In the genomic region with DNA sequence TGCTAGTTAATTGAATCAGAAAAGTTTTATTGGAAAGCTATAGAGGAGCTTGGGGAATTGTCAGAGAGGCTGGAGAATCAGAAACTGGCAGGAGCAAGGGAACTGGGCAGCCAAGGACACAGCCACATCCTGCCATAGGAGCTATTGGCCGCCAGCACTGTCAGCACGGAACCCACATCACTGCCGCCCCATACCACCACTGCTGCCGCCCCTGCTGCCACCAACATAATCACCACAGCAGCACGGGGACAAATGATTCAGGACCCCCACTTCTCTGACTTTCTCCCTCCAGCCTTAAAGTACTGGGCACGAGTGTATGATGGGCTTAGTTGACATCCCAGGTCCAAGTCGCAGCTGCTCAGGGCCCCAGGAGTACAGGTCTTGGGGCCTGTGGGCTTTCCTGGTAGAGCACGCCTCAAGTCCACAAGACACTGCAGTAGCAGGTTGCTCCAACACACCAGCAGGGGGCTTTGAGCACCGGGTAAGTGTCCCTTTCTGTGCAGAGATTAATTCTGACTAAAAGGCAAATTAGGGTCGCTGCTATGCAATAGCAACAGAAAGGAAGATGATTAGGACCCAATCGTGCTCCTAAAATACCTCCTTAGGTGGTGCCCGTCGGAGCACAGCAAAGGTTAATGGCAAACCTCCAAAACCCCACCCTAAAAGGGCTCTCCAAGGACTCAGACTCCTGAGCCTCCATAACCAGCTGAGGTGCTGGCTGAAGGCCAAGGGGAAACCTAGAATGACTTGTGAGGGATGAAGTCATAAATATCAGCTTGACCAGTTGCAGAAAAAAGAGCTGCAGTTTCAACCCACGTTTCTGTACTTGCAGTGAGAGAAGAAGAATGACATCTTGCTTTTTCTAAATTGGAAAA, we compare ENCODE assay signal across 9 cellular contexts. TPM values are rescaled to one million over a fixed set of nuclear protein-coding genes. Genes with fewer than 3 reads are reported as not detected.
DNase-seq lines count a peak whose midpoint lies in the region; ATAC-seq, FAIRE-seq and TF ChIP-seq lines count a peak whose summit lies in the region.
"Had no signal": no experiment of that assay in that cellular context is flagged by ENCODE, and none has a peak within 500 bp of the region (broad histone marks: within the 10 kb centered on the region; RNA-seq: fewer than 3 reads in every experiment).

No MANE protein-coding gene starts in this region.

- peaks cover 7% of the 10 kb centered on the region; the same call in 1 of the 2 replicates for H3K36me3 ChIP-seq in SJSA1
- H3K36me3 ChIP-seq in H1 (ENCODE audit: control insufficient read depth in 2 of 4, insufficient read depth in 4 of 4, low read length in 3 of 4) = peaks cover 0 to 22% (median 8%) of the 10 kb centered on the region in 4 experiments; a peak in 7 of 8 replicates

- no peaks in the 10 kb centered on the region; a peak in 1 of 4 replicates for H3K79me2 ChIP-seq in H1 (ENCODE audit: control insufficient read depth in 1 of 2, insufficient read depth in 2 of 2, low read length in 2 of 2)

- H4K91ac ChIP-seq in H1 (replicated peaks; ENCODE audit: insufficient read length, low read length) = no peak overlapping the region

- H3K27me3 Mint-ChIP-seq in activated CD4-positive, alpha-beta T cell treated with anti-CD3 and anti-CD28 coated beads for 36 hours = no peaks in the 10 kb centered on the region
- H3K27me3 Mint-ChIP-seq: central memory CD8-positive, alpha-beta T cell had no signal

- H3K27ac ChIP-seq in SJSA1 (no peak overlapping the region), H1 (ENCODE audit: low read depth, low read length) (no peak overlapping the region)

- H2AK5ac ChIP-seq in H1 (ENCODE audit: low read depth, low read length) = no peak overlapping the region

- no peak overlapping the region for H3K4ac ChIP-seq in H1 (replicated peaks; ENCODE audit: insufficient read length, low read depth, low read length)

- H3K4me1 ChIP-seq in SJSA1 (replicated peaks) (no peaks in the 10 kb centered on the region), H1 (replicated peaks in 1 of 4; ENCODE audit: control insufficient read depth in 3 of 4, insufficient read depth in 4 of 4, low read length in 3 of 4) (peaks cover 0 to 11% (median 3%) of the 10 kb centered on the region in 4 experiments; a peak in 5 of 7 replicates)

- H2AFZ ChIP-seq in H1 (ENCODE audit: low read length) = no peak overlapping the region

- peak; percentile 74 for ATAC-seq in activated CD4-positive, alpha-beta T cell treated with anti-CD3 and anti-CD28 coated beads for 36 hours
- peak; percentile 84 for ATAC-seq in GM21723 (IDR thresholded peaks at IDR 0.05; ENCODE audit: unreplicated experiment)

- H3K9me3 Mint-ChIP-seq in activated CD4-positive, alpha-beta T cell treated with anti-CD3 and anti-CD28 coated beads for 36 hours (ENCODE audit: low read depth) = no peaks in the 10 kb centered on the region
- H3K9me3 Mint-ChIP-seq: central memory CD8-positive, alpha-beta T cell had no signal

- H2BK20ac ChIP-seq in H1 (ENCODE audit: low read length) = no peak overlapping the region

- FAIRE-seq in H1 (lab: Jason Lieb, UNC) = no peak

- no peak overlapping the region for H3K18ac ChIP-seq in H1 (ENCODE audit: extremely low read depth, low read length)

- H3K23ac ChIP-seq in H1 (ENCODE audit: insufficient read length) = no peak overlapping the region

- CTCF ChIA-PET in activated CD4-positive, alpha-beta T cell treated with anti-CD3 and anti-CD28 coated beads for 36 hours (lab: Charles Lee) = interaction anchor here (0.6 to 1.5 kb wide), 3 partner anchors 19 to 127 kb away, joined by 3 read pairs; no protein-coding TSS in a partner anchor
- CTCF ChIA-PET in H1 (lab: Charles Lee; ENCODE audit: partially characterized antibody) = interaction anchor here (0.7 to 2.4 kb wide), 20 partner anchors 9 to 331 kb away, joined by 3 to 7 read pairs (median 4); no protein-coding TSS in a partner anchor

- H3K27ac Mint-ChIP-seq in activated CD4-positive, alpha-beta T cell treated with anti-CD3 and anti-CD28 coated beads for 36 hours = no peak overlapping the region

- H2BK120ac ChIP-seq in H1 (replicated peaks; ENCODE audit: low read depth, low read length) = no peak overlapping the region

- H3K9ac ChIP-seq in H1 (replicated peaks in 1 of 4; ENCODE audit: extremely low read depth in 1 of 4, low read depth in 3 of 4, low read length in 3 of 4) = no peak overlapping the region

- H3K4me3 Mint-ChIP-seq in activated CD4-positive, alpha-beta T cell treated with anti-CD3 and anti-CD28 coated beads for 36 hours = no peak overlapping the region
- H3K4me3 Mint-ChIP-seq: central memory CD8-positive, alpha-beta T cell had no signal

- TF ChIP-seq EP300 in Ishikawa (IDR thresholded peaks at IDR 0.05; ENCODE audit: borderline replicate concordance) = no peak
- no peak for TF ChIP-seq EP300 in H1 (IDR thresholded peaks at IDR 0.05; ENCODE audit: borderline replicate concordance in 1 of 2, low read depth in 2 of 2, low read length in 2 of 2)

- no peak overlapping the region for H3K14ac ChIP-seq in H1 (ENCODE audit: insufficient read length)

- H3K36me3 Mint-ChIP-seq in activated CD4-positive, alpha-beta T cell treated with anti-CD3 and anti-CD28 coated beads for 36 hours (ENCODE audit: low read depth) = peaks cover 18% of the 10 kb centered on the region

- intact Hi-C loops in activated CD4-positive, alpha-beta T cell treated with anti-CD3 and anti-CD28 coated beads for 36 hours (cut with DNase I, micrococcal nuclease) = loop anchor here in 1 of 2 experiments (5.0 kb wide), 1 partner anchor 64 kb away; no protein-coding TSS in a partner anchor

- no peaks in the 10 kb centered on the region for H3K79me1 ChIP-seq in H1 (ENCODE audit: low read depth, low read length)

- H3K4me1 Mint-ChIP-seq in activated CD4-positive, alpha-beta T cell treated with anti-CD3 and anti-CD28 coated beads for 36 hours = peaks cover 19% of the 10 kb centered on the region

- no peak overlapping the region for H2BK15ac ChIP-seq in H1 (ENCODE audit: low read length)

- peak; percentile 46 for DNase-seq in activated CD4-positive, alpha-beta T cell treated with anti-CD3 and anti-CD28 coated beads for 36 hours
- DNase-seq in activated CD4-positive, alpha-beta T cell treated with anti-CD3 and anti-CD28 coated beads for 1 hour = no peak
- DNase-seq in SJSA1 (ENCODE audit: low read depth in 1 of 2, low spot score in 2 of 2) (peak; percentile 43 to 52), H1 (ENCODE audit: low read depth in 1 of 2, low spot score in 2 of 2) (no peak), mucosa of gallbladder (ENCODE audit: low spot score) (peak; percentile 52), T1000 (lab: John Stamatoyannopoulos, UW) (no peak)

- peaks cover 1% of the 10 kb centered on the region; the same call in 1 of the 2 replicates for H3K23me2 ChIP-seq in H1 (ENCODE audit: low read depth, low read length)

- H3K27me3 ChIP-seq in SJSA1 (replicated peaks) = no peaks in the 10 kb centered on the region
- H3K27me3 ChIP-seq in H1 (replicated peaks in 1 of 4; ENCODE audit: control insufficient read depth in 3 of 4, extremely low read depth in 1 of 4, insufficient read depth in 3 of 4, low read length in 3 of 4) = no peaks in the 10 kb centered on the region

- H2BK12ac ChIP-seq in H1 (ENCODE audit: low read depth, low read length) = no peak overlapping the region

- H3K56ac ChIP-seq in H1 (replicated peaks; ENCODE audit: insufficient read length, low read depth, low read length) = no peak overlapping the region

- H3K4me3 ChIP-seq in SJSA1 (no peak overlapping the region), H1 (ENCODE audit: extremely low read depth in 1 of 4, insufficient read depth in 2 of 4, low read depth in 3 of 4, low read length in 4 of 4) (no peak overlapping the region)

- H4K20me1 ChIP-seq in H1 (replicated peaks in 1 of 2; ENCODE audit: control insufficient read depth in 1 of 2, insufficient read depth in 2 of 2, low read length in 2 of 2) = peaks cover 0 to 2% of the 10 kb centered on the region in 2 experiments

- TF ChIP-seq CTCF in H1 (IDR thresholded peaks at IDR 0.05; ENCODE audit: control extremely low read depth in 1 of 3, insufficient read depth in 1 of 3, low read depth in 1 of 3, low read length in 3 of 3) = peak; percentile 41 to 47 (median 45)

- no peak for TF ChIP-seq POLR2A in H1 (IDR thresholded peaks at IDR 0.05; ENCODE audit: control extremely low read depth in 1 of 2, low read depth in 2 of 2, low read length in 2 of 2)

- TF ChIP-seq RAD21 in Ishikawa (IDR thresholded peaks at IDR 0.05; ENCODE audit: low read depth) = peak; percentile 6; the same call in 1 of the 2 replicates
- peak; percentile 18 to 53; a peak in 2 of 4 replicates for TF ChIP-seq RAD21 in H1 (IDR thresholded peaks at IDR 0.05 in 1 of 2, conservative IDR thresholded peaks at IDR 0.05 in 1 of 2; ENCODE audit: low read depth in 2 of 2, low read length in 2 of 2)

- H3K4me2 ChIP-seq in H1 (ENCODE audit: insufficient read depth in 1 of 2, low read depth in 2 of 2, low read length in 2 of 2) = no peak overlapping the region

- POLR2A ChIA-PET in activated CD4-positive, alpha-beta T cell treated with anti-CD3 and anti-CD28 coated beads for 36 hours (lab: Charles Lee) = no interaction called here
- POLR2A ChIA-PET in H1 (lab: Charles Lee; ENCODE audit: partially characterized antibody) = interaction anchor here (1.0 to 2.5 kb wide), 3 partner anchors 8 to 23 kb away, joined by 3 to 6 read pairs (median 5); no protein-coding TSS in a partner anchor

- no peak overlapping the region for H4K8ac ChIP-seq in H1 (ENCODE audit: extremely low read depth, insufficient read depth, low read length)

- H2BK5ac ChIP-seq in H1 (ENCODE audit: low read depth, low read length) = no peak overlapping the region

- no peak overlapping the region for H4K5ac ChIP-seq in H1 (ENCODE audit: insufficient read length, low read depth, low read length)

- H3K9me3 ChIP-seq in SJSA1 (replicated peaks) (no peaks in the 10 kb centered on the region), H1 (ENCODE audit: insufficient read depth in 2 of 2, low read depth in 1 of 2, low read length in 1 of 2) (no peaks in the 10 kb centered on the region)

- WGBS in H1 (ENCODE audit: extremely low coverage in 1 of 2, insufficient coverage in 1 of 2, insufficient read length in 1 of 2, insufficient replicate concordance in 2 of 2, low coverage in 1 of 2, low lambda C conversion rate in 2 of 2, missing lambda C conversion rate in 1 of 2), 2 experiments = 87% methylated on average over 7 of the region's 14 CpGs; no CpG with 5 or more reads in 1 of the 2 experiments

RNA-seq across cellular contexts. Expression of a gene that starts 6.8 kb away (rescaled TPM):
- total RNA-seq in activated CD4-positive, alpha-beta T cell treated with anti-CD3 and anti-CD28 coated beads for 36 hours = 10 to 100 TPM; 18.9 to 19.5 TPM
- total RNA-seq in SJSA1 (2014; rRNA removed; shearing (Covaris generic)) = 30.2 and 38.3 TPM in 2 replicates
- total RNA-seq in H1 (2021; fragmentation: NEBNext Ultra II Directional; extraction: Animal tissue kit (Norgen Biotek cat#: 25700)) = 34.9 and 37.0 TPM in 2 replicates
- 25.7 and 26.8 TPM in 2 replicates for polyA plus RNA-seq in H1 (2011; rRNA removed)
- polyA plus RNA-seq in H1 (2011; cell fraction: cytosol; rRNA removed) = 33.0 TPM
- 28.4 TPM for polyA plus RNA-seq in H1 (2011; cell fraction: nucleus; rRNA removed)
- 39.6 to 41.5 TPM (median 40.5 TPM) in 4 replicates for polyA plus RNA-seq in H1 (2012, experiment 1 of 2)
- 18.2 TPM for polyA plus RNA-seq in H1 (2012, experiment 2 of 2)
- 39.3 TPM for polyA plus RNA-seq in H1 (2013, experiment 1 of 2)
- polyA plus RNA-seq in H1 (2013, experiment 2 of 2) = 40.0 TPM
- polyA minus RNA-seq in H1 (2011; rRNA and poly(A)+ RNA removed) = 34.9 and 41.8 TPM in 2 replicates
- 12.9 TPM for polyA minus RNA-seq in H1 (2011; cell fraction: cytosol; rRNA and poly(A)+ RNA removed)
- 9.8 TPM for polyA minus RNA-seq in H1 (2011; cell fraction: nucleus; rRNA and poly(A)+ RNA removed)
- 25.0 TPM for total RNA-seq in mucosa of gallbladder

Comparison
In these comparisons a context has a peak if more than half of its experiments do, and no peak if none do; other contexts are left out.
1. DNase-seq: peak in activated CD4-positive, alpha-beta T cell treated with anti-CD3 and anti-CD28 coated beads for 36 hours (single experiment), SJSA1 (2 of 2) and mucosa of gallbladder (single experiment); none in activated CD4-positive, alpha-beta T cell treated with anti-CD3 and anti-CD28 coated beads for 1 hour (single experiment), H1 (0 of 2) and T1000 (single experiment).